Comparison of ENCODE assay signal across 9 cellular contexts in the genomic region with DNA sequence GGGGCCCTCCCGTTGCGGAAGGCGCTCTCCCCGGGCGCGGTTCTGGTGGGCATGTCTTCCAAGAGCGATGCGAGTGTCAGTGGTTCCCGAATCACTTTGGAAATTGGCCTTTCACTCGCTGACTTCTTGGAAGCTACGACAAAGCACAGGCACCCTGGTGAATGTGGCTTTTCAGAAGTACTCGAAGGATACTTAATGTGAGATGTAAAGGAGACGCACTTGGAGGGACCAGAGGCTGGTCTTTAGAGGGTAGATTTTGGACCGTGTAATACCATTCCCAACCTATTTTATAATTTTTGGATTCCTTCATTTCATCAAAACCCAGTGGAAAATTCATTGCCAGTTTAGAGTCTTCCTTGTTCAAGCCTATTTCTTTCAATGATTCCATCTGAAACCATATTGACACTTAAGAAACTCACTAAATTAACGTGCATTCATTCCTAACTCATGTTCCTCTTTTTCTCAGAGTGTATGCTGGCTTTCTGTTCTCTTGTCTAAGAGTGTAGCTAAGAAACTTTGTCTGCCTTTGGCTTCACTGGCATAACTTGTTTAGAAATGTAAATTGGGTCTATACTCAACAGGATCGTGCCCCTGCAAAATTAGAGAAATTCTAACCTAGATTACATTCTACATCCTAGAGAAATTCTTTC. TPM values are rescaled to one million over a fixed set of nuclear protein-coding genes. Genes with fewer than 3 reads are reported as not detected.
A peak's percentile ranks its signal among the peaks of the same experiment; 100 is the strongest.
DNase-seq lines count a peak whose midpoint lies in the region; ATAC-seq, FAIRE-seq and TF ChIP-seq lines count a peak whose summit lies in the region.
"Had no signal": no experiment of that assay in that cellular context is flagged by ENCODE, and none has a peak within 500 bp of the region (broad histone marks: within the 10 kb centered on the region; RNA-seq: fewer than 3 reads in every experiment).

No MANE protein-coding gene starts in this region.

- no peak for FAIRE-seq in small intestine (lab: Jason Lieb, UNC)
- FAIRE-seq: TTC549 had no signal

- in situ Hi-C loops in KBM-7 (cut with MboI; ENCODE audit: low pct_unique_long_range_greater_than_20kb, low sequenced_read_pairs): no loop called here

- H4K20me1 ChIP-seq in DND-41 (ENCODE audit: insufficient read depth, low read length): no peaks in the 10 kb centered on the region

- peak; percentile 24; the same call in 1 of the 3 replicates for ATAC-seq in DND-41 (ENCODE audit: insufficient read depth, low read depth)
- peak; percentile 19 for ATAC-seq in GM21447 (IDR thresholded peaks at IDR 0.05; ENCODE audit: unreplicated experiment)
- ATAC-seq in activated naive CD8-positive, alpha-beta T cell treated with anti-CD3 and anti-CD28 coated beads, Interleukin-2, amount 50 U/mL, for 24 hours: peak; percentile 8

- no peak for TF ChIP-seq CTCF in DND-41 (IDR thresholded peaks at IDR 0.05; ENCODE audit: borderline replicate concordance, extremely low read depth, low read length, poor library complexity, severe bottlenecking)

- no CpG with 5 or more reads among the region's 16 CpGs for WGBS in iPS DF 6.9 (ENCODE audit: insufficient coverage, insufficient read length)
- 7 to 8% (median 7%) methylated on average over 16 of the region's 16 CpGs for WGBS in small intestine, 3 donors

- H3K27me3 ChIP-seq in DND-41 (ENCODE audit: insufficient read depth, low read length, poor library complexity) (peaks cover 2% of the 10 kb centered on the region), iPS DF 6.9 (ENCODE audit: control insufficient read depth, insufficient read depth, low read length) (no peaks in the 10 kb centered on the region), small intestine (ENCODE audit: control insufficient read depth in 2 of 2, insufficient read depth in 2 of 2, low read length in 2 of 2) (no peaks in the 10 kb centered on the region)

- H3K27ac ChIP-seq in DND-41 (ENCODE audit: low read length): peak overlapping the region; percentile 74
- no peak overlapping the region for H3K27ac ChIP-seq in iPS DF 6.9 (ENCODE audit: low read length)
- H3K27ac ChIP-seq in small intestine (ENCODE audit: low read depth in 1 of 2, low read length in 1 of 2): peak overlapping the region in 1 of 2 donors; percentile 80

- peaks cover 4% of the 10 kb centered on the region for H3K36me3 Mint-ChIP-seq in activated naive CD8-positive, alpha-beta T cell treated with anti-CD3 and anti-CD28 coated beads, Interleukin-2, amount 50 U/mL, for 24 hours (ENCODE audit: low read depth)

- H3K27ac Mint-ChIP-seq in activated naive CD8-positive, alpha-beta T cell treated with anti-CD3 and anti-CD28 coated beads, Interleukin-2, amount 50 U/mL, for 24 hours: peak overlapping the region; percentile 62

- H3K9me3 ChIP-seq in DND-41 (ENCODE audit: insufficient read depth, low read length, severe bottlenecking) (no peaks in the 10 kb centered on the region), iPS DF 6.9 (ENCODE audit: control insufficient read depth, insufficient read depth, low read length) (no peaks in the 10 kb centered on the region), small intestine (ENCODE audit: control insufficient read depth, low read depth) (no peaks in the 10 kb centered on the region)

- no peaks in the 10 kb centered on the region for H3K9me3 Mint-ChIP-seq in activated naive CD8-positive, alpha-beta T cell treated with anti-CD3 and anti-CD28 coated beads, Interleukin-2, amount 50 U/mL, for 24 hours

- DNase-seq in DND-41: no peak
- peak; percentile 65 for DNase-seq in KBM-7
- DNase-seq in activated naive CD8-positive, alpha-beta T cell treated with anti-CD3 and anti-CD28 coated beads, Interleukin-2, amount 50 U/mL, for 24 hours: no peak
- DNase-seq in iPS DF 6.9 (ENCODE audit: low read depth, low spot score): no peak
- DNase-seq in small intestine: no peak
- DNase-seq in GM03348 (ENCODE audit: low spot score): no peak
- DNase-seq in islet precursor cell: no peak

- peaks cover 13% of the 10 kb centered on the region for H3K27me3 Mint-ChIP-seq in activated naive CD8-positive, alpha-beta T cell treated with anti-CD3 and anti-CD28 coated beads, Interleukin-2, amount 50 U/mL, for 24 hours

- H3K4me1 ChIP-seq in DND-41 (ENCODE audit: insufficient read depth, low read length): peaks cover 20% of the 10 kb centered on the region
- H3K4me1 ChIP-seq in iPS DF 6.9 (ENCODE audit: control insufficient read depth, insufficient read depth, low read length): 0 out of 2 replicates have a peak, but pooled peaks cover 2% of the 10 kb centered on the region
- no peaks in the 10 kb centered on the region for H3K4me1 ChIP-seq in small intestine (ENCODE audit: control insufficient read depth in 2 of 2, insufficient read depth in 1 of 2, low read depth in 1 of 2, low read length in 1 of 2)

- peak overlapping the region; percentile 70 to 78 for H3K4me3 ChIP-seq in DND-41 (ENCODE audit: low read depth in 1 of 2, low read length in 2 of 2)
- peak overlapping the region; percentile 94; the same call in 1 of the 2 replicates for H3K4me3 ChIP-seq in iPS DF 6.9 (ENCODE audit: low read length)
- peak overlapping the region; percentile 89 to 93 for H3K4me3 ChIP-seq in small intestine (ENCODE audit: low read depth in 1 of 2, low read length in 2 of 2)

- H3K4me2 ChIP-seq in DND-41 (ENCODE audit: insufficient read depth, low read length): peak overlapping the region; percentile 73

- H2AFZ ChIP-seq in DND-41 (ENCODE audit: low read depth, low read length): peak overlapping the region; percentile 99

- H3K4me3 Mint-ChIP-seq in activated naive CD8-positive, alpha-beta T cell treated with anti-CD3 and anti-CD28 coated beads, Interleukin-2, amount 50 U/mL, for 24 hours: peak overlapping the region; percentile 81

- no peaks in the 10 kb centered on the region for H3K79me2 ChIP-seq in DND-41 (ENCODE audit: insufficient read depth, low read length)

- H3K36me3 ChIP-seq in DND-41 (ENCODE audit: insufficient read depth, low read length) (no peaks in the 10 kb centered on the region; the same call in 1 of the 2 replicates), iPS DF 6.9 (ENCODE audit: control insufficient read depth, insufficient read depth, low read length) (no peaks in the 10 kb centered on the region), small intestine (ENCODE audit: control insufficient read depth in 2 of 2, insufficient read depth in 2 of 2, low read length in 2 of 2) (no peaks in the 10 kb centered on the region)

- H3K4me1 Mint-ChIP-seq in activated naive CD8-positive, alpha-beta T cell treated with anti-CD3 and anti-CD28 coated beads, Interleukin-2, amount 50 U/mL, for 24 hours: peaks cover 17% of the 10 kb centered on the region

- H3K9ac ChIP-seq in DND-41 (ENCODE audit: low read depth, low read length): peak overlapping the region; percentile 68

RNA-seq across cellular contexts. Expression of a gene that starts 0.6 kb away (rescaled TPM):
- 10 to 100 TPM in 1 of 3 donors, 1 to 10 TPM in 2; 5.1 to 15.9 (median 5.6) TPM for polyA plus RNA-seq in small intestine

RNA-seq across cellular contexts. Expression of a gene that starts 17.2 kb away (rescaled TPM):
- polyA plus RNA-seq in small intestine: not detected
